1 cellular context compared by ENCODE assay signal in genomic region chr16:57372372-57373116, GRCh38.
TF ChIP-seq lines count a peak whose summit lies in the region.

TSS of gene CX3CL1 (plus strand) at chr16:57372490. CDS start at chr16:57372569, 79 bp downstream.

TF ChIP-seq in HepG2, 621 proteins besides CTCF, POLR2A, EP300 and RAD21 (continued from another document and continues in another):
- TF ChIP-seq TFDP2 (CRISPR knock-in tag; IDR thresholded peaks at IDR 0.05) (peak; percentile 52; the same call in 1 of the 2 replicates), XRCC5 (optimal IDR thresholded peaks at IDR 0.05; ENCODE audit: low read length) (peak; percentile 52), FLYWCH1 (CRISPR knock-in tag; IDR thresholded peaks at IDR 0.05) (no peak), ZNF761 (CRISPR knock-in tag; conservative IDR thresholded peaks at IDR 0.05) (peak; percentile 77), EHMT2 (IDR thresholded peaks at IDR 0.05; ENCODE audit: borderline replicate concordance, low read depth, low read length) (no peak), ZNF788 (CRISPR knock-in tag; IDR thresholded peaks at IDR 0.05; ENCODE audit: borderline replicate concordance) (peak; percentile 82; the same call in 1 of the 2 replicates), ZNF263 (CRISPR knock-in tag; IDR thresholded peaks at IDR 0.05) (peak; percentile 27), ZNF879 (CRISPR knock-in tag; IDR thresholded peaks at IDR 0.05) (no peak; the same call in 1 of the 2 replicates), JUN (CRISPR knock-in tag; IDR thresholded peaks at IDR 0.05) (peak; percentile 78), AHR (CRISPR knock-in tag; IDR thresholded peaks at IDR 0.05) (peak; percentile 64; the same call in 1 of the 2 replicates), IRF9 (CRISPR knock-in tag; IDR thresholded peaks at IDR 0.05; ENCODE audit: borderline replicate concordance) (peak; percentile 55; the same call in 1 of the 2 replicates), HMGA1 (CRISPR knock-in tag; conservative IDR thresholded peaks at IDR 0.05) (no peak), HDAC2 (CRISPR knock-in tag; IDR thresholded peaks at IDR 0.05) (peak; percentile 57; the same call in 1 of the 2 replicates), SMARCE1 (IDR thresholded peaks at IDR 0.05; ENCODE audit: borderline replicate concordance) (no peak), LCORL (IDR thresholded peaks at IDR 0.05) (peak; percentile 77; the same call in 1 of the 2 replicates), LCORL (CRISPR knock-in tag; IDR thresholded peaks at IDR 0.05) (peak; percentile 99; the same call in 1 of the 2 replicates), ZNF180 (CRISPR knock-in tag; IDR thresholded peaks at IDR 0.05; ENCODE audit: borderline replicate concordance, low read depth) (no peak), PHF20 (CRISPR knock-in tag; IDR thresholded peaks at IDR 0.05) (peak; percentile 32; the same call in 1 of the 2 replicates), DRAP1 (CRISPR knock-in tag; IDR thresholded peaks at IDR 0.05) (peak; percentile 98), TFE3 (CRISPR knock-in tag; IDR thresholded peaks at IDR 0.05) (0 out of 2 replicates have a peak, but pooled peaks have one; percentile 46), ZHX1 (CRISPR knock-in tag; IDR thresholded peaks at IDR 0.05; ENCODE audit: low read depth) (peak; percentile 73; the same call in 1 of the 2 replicates), KDM5B (CRISPR knock-in tag; IDR thresholded peaks at IDR 0.05; ENCODE audit: borderline replicate concordance) (no peak; the same call in 1 of the 2 replicates), DDIT3 (CRISPR knock-in tag; IDR thresholded peaks at IDR 0.05) (no peak), PHB2 (IDR thresholded peaks at IDR 0.05; ENCODE audit: partially characterized antibody) (no peak), DNMT1 (CRISPR knock-in tag; IDR thresholded peaks at IDR 0.05) (no peak), ZNF441 (CRISPR knock-in tag; IDR thresholded peaks at IDR 0.05; ENCODE audit: borderline replicate concordance) (0 out of 2 replicates have a peak, but pooled peaks have one; percentile 72), MTF2 (CRISPR knock-in tag; IDR thresholded peaks at IDR 0.05; ENCODE audit: borderline replicate concordance) (0 out of 2 replicates have a peak, but pooled peaks have one; percentile 3), DR1 (CRISPR knock-in tag; IDR thresholded peaks at IDR 0.05) (peak; percentile 94), ZNF296 (CRISPR knock-in tag; conservative IDR thresholded peaks at IDR 0.05) (no peak), ZNF34 (CRISPR knock-in tag; IDR thresholded peaks at IDR 0.05; ENCODE audit: borderline replicate concordance) (no peak), ZNF383 (CRISPR knock-in tag; IDR thresholded peaks at IDR 0.05; ENCODE audit: borderline replicate concordance) (peak; percentile 76; the same call in 1 of the 2 replicates), NFE2L2 (IDR thresholded peaks at IDR 0.05; ENCODE audit: low read length) (no peak), ELF4 (CRISPR knock-in tag; IDR thresholded peaks at IDR 0.05; ENCODE audit: borderline replicate concordance) (peak; percentile 67; the same call in 1 of the 2 replicates), ZNF281 (CRISPR knock-in tag; IDR thresholded peaks at IDR 0.05; ENCODE audit: borderline replicate concordance) (peak; percentile 71; the same call in 1 of the 2 replicates), ZNF333 (CRISPR knock-in tag; IDR thresholded peaks at IDR 0.05; ENCODE audit: borderline replicate concordance) (peak; percentile 71), KLF15 (CRISPR knock-in tag; IDR thresholded peaks at IDR 0.05; ENCODE audit: borderline replicate concordance) (peak; percentile 17; the same call in 1 of the 2 replicates), NFE2 (CRISPR knock-in tag; IDR thresholded peaks at IDR 0.05) (no peak), STAT5B (CRISPR knock-in tag; IDR thresholded peaks at IDR 0.05) (0 out of 2 replicates have a peak, but pooled peaks have one; percentile 45), EED (CRISPR knock-in tag; IDR thresholded peaks at IDR 0.05) (peak; percentile 23; the same call in 1 of the 2 replicates), ZBTB26 (CRISPR knock-in tag; IDR thresholded peaks at IDR 0.05; ENCODE audit: borderline replicate concordance) (no peak; the same call in 1 of the 2 replicates), RBM22 (optimal IDR thresholded peaks at IDR 0.05; ENCODE audit: low read length) (peak; percentile 73), GZF1 (CRISPR knock-in tag; IDR thresholded peaks at IDR 0.05) (no peak), MXD3 (CRISPR knock-in tag; IDR thresholded peaks at IDR 0.05) (peak; percentile 68), ZNF672 (CRISPR knock-in tag; IDR thresholded peaks at IDR 0.05) (no peak; the same call in 1 of the 2 replicates), ZBTB14 (CRISPR knock-in tag; IDR thresholded peaks at IDR 0.05) (no peak), PPARG (CRISPR knock-in tag; conservative IDR thresholded peaks at IDR 0.05) (peak; percentile 94; the same call in 1 of the 2 replicates), ZNF33A (CRISPR knock-in tag; IDR thresholded peaks at IDR 0.05; ENCODE audit: borderline replicate concordance) (peak; percentile 61), TCF7L2 (IDR thresholded peaks at IDR 0.05; ENCODE audit: low read depth, low read length) (no peak), MLX (CRISPR knock-in tag; IDR thresholded peaks at IDR 0.05) (peak; percentile 10), TIGD3 (CRISPR knock-in tag; IDR thresholded peaks at IDR 0.05; ENCODE audit: borderline replicate concordance) (no peak; the same call in 1 of the 2 replicates)
